1 cellular context compared by ENCODE assay signal in the genomic region with DNA sequence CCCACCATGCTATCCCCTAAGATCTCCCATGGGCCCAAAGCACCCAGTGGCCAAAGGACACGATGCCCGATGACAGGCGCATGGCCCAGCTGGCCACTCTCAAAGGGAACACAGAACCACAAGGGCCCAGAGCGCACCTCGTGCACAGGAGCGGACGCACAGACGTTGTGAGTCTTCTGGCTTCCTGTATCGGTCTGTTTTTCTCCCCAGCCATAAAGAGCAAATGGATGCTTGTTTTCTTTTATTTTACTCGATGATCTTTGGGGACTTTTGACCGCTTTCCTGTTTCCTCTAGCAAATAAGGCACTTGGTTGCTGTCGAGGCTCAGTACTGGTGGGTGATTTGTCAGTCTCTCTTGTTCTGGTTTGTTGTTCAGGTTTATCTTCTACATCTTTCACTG.
TF ChIP-seq lines count a peak whose summit lies in the region.

No MANE protein-coding gene starts in this region.

TF ChIP-seq in IMR-90, 13 proteins besides CTCF, POLR2A, EP300 and RAD21:
- TF ChIP-seq, protein P1, sequence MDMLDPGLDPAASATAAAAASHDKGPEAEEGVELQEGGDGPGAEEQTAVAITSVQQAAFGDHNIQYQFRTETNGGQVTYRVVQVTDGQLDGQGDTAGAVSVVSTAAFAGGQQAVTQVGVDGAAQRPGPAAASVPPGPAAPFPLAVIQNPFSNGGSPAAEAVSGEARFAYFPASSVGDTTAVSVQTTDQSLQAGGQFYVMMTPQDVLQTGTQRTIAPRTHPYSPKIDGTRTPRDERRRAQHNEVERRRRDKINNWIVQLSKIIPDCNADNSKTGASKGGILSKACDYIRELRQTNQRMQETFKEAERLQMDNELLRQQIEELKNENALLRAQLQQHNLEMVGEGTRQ (IDR thresholded peaks at IDR 0.05; ENCODE audit: low read depth, low read length) = no peak
- TF ChIP-seq, protein P2, sequence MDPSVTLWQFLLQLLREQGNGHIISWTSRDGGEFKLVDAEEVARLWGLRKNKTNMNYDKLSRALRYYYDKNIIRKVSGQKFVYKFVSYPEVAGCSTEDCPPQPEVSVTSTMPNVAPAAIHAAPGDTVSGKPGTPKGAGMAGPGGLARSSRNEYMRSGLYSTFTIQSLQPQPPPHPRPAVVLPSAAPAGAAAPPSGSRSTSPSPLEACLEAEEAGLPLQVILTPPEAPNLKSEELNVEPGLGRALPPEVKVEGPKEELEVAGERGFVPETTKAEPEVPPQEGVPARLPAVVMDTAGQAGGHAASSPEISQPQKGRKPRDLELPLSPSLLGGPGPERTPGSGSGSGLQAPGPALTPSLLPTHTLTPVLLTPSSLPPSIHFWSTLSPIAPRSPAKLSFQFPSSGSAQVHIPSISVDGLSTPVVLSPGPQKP (IDR thresholded peaks at IDR 0.05; ENCODE audit: borderline replicate concordance, low read depth, low read length) = no peak
- TF ChIP-seq NFE2L2 (IDR thresholded peaks at IDR 0.05; ENCODE audit: low read depth, low read length) (no peak), MAFK (IDR thresholded peaks at IDR 0.05; ENCODE audit: low read depth, low read length) (no peak), BHLHE40 (IDR thresholded peaks at IDR 0.05; ENCODE audit: low read depth, low read length) (no peak), RCOR1 (IDR thresholded peaks at IDR 0.05; ENCODE audit: insufficient replicate concordance, low read length) (no peak), CHD1 (IDR thresholded peaks at IDR 0.05; ENCODE audit: low read depth, low read length) (no peak), FOS (IDR thresholded peaks at IDR 0.05; ENCODE audit: low read depth, low read length) (no peak), RFX5 (IDR thresholded peaks at IDR 0.05; ENCODE audit: low read depth, low read length) (no peak), MAZ (IDR thresholded peaks at IDR 0.05; ENCODE audit: borderline replicate concordance, low read depth, low read length) (no peak), SMC3 (IDR thresholded peaks at IDR 0.05; ENCODE audit: low read depth, low read length) (no peak), CEBPB (IDR thresholded peaks at IDR 0.05; ENCODE audit: low read depth, low read length) (no peak)
